1 cellular context compared by ENCODE assay signal in the genomic region with DNA sequence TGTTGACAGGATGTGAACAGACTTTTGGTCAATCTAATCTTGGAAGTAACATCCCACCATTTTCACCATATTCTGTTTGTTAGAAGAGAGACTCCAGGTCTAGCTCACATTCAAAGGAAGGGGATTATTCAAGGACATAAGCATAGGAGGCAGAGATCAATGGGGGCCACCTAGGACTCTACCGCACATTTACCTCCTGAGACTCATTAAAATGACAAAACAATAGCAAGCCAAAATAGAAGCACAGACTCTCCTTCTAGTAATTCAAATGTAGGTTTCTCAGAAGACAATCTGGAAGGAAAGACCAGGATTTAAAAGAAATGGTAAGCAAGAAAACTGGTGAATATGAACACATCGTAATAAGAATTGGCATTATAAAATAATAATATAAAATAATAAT.
TF ChIP-seq lines count a peak whose summit lies in the region.

No MANE protein-coding gene starts in this region.

TF ChIP-seq in IMR-90, 13 proteins besides CTCF, POLR2A, EP300 and RAD21 (continued from another document):
- TF ChIP-seq RFX5 (IDR thresholded peaks at IDR 0.05; ENCODE audit: low read depth, low read length) = no peak
- TF ChIP-seq NFE2L2 (IDR thresholded peaks at IDR 0.05; ENCODE audit: low read depth, low read length) = no peak
